20 cellular contexts compared by ENCODE assay signal in genomic region chr5:128408622-128409021, GRCh38.
DNase-seq lines count a peak whose midpoint lies in the region; ATAC-seq, FAIRE-seq and TF ChIP-seq lines count a peak whose summit lies in the region.
"Had no signal": no experiment of that assay in that cellular context is flagged by ENCODE, and none has a peak within 500 bp of the region (broad histone marks: within the 10 kb centered on the region; RNA-seq: fewer than 3 reads in every experiment).

No MANE protein-coding gene starts in this region.

- no peak for FAIRE-seq in GM12891 (lab: Jason Lieb, UNC)

- TF ChIP-seq CTCF in fibroblast of mammary gland (conservative IDR thresholded peaks at IDR 0.05; ENCODE audit: control insufficient read depth, insufficient read depth, low read depth, low read length) (no peak), omental fat pad (IDR thresholded peaks at IDR 0.05) (no peak)

- no peak for TF ChIP-seq POLR2A in GM12891 (IDR thresholded peaks at IDR 0.05; ENCODE audit: low read depth, low read length)

- ATAC-seq in omental fat pad (ENCODE audit: low FRiP score): peak; percentile 27
- ATAC-seq: left lung had no signal

- DNase-seq in DMS 273 (lab: John Stamatoyannopoulos, UW; ENCODE audit: unreplicated experiment) (peak; percentile 5), DMS 273 treated with DMSO at 0.1 percent for 48 hours (lab: John Stamatoyannopoulos, UW) (no peak), NCI-H1930 (lab: John Stamatoyannopoulos, UW) (peak; percentile 1 to 10), fibroblast of mammary gland (ENCODE audit: low read depth) (peak; percentile 20), omental fat pad (ENCODE audit: low spot score) (no peak), GM12891 (ENCODE audit: insufficient read length, low spot score) (no peak)
- no peak for DNase-seq in activated CD4-positive, CD25-positive, alpha-beta regulatory T cell (lab: John Stamatoyannopoulos, UW)
- DNase-seq in stimulated activated CD4-positive, alpha-beta T cell treated with anti-CD3 and anti-CD28 coated beads, Interleukin-2, amount 100 ng/mL, for 24 hours: no peak
- DNase-seq: activated CD8-positive, alpha-beta memory T cell treated with anti-CD3 and anti-CD28 coated beads, Interleukin-2, amount 50 U/mL, for 4 hours; activated naive CD8-positive, alpha-beta T cell treated with anti-CD3 and anti-CD28 coated beads for 36 hours; AML-193; cortex of kidney; GM23248; head of caudate nucleus; left lung; NCI-H1436; NCI-H526; stimulated activated CD4-positive, alpha-beta T cell treated with anti-CD3 and anti-CD28 coated beads, Interleukin-4, amount 100 ng/mL, for 1 hour; stimulated activated naive CD4-positive, alpha-beta T cell treated with Interleukin-2 at 50 U/mL for 16 hours; WERI-Rb-1 had no signal

- no peak overlapping the region for H3K4me3 ChIP-seq in fibroblast of mammary gland (ENCODE audit: control insufficient read depth, low read depth, low read length)
- H3K4me3 ChIP-seq: GM23248, left lung had no signal

TF ChIP-seq in GM12891, 5 proteins besides CTCF, POLR2A, EP300 and RAD21:
- TF ChIP-seq POU2F2 (IDR thresholded peaks at IDR 0.05; ENCODE audit: low read depth, low read length): no peak
- TF ChIP-seq TAF1 (IDR thresholded peaks at IDR 0.05; ENCODE audit: low read depth, low read length): no peak
- TF ChIP-seq SPI1 (IDR thresholded peaks at IDR 0.05; ENCODE audit: low read depth, low read length): no peak

Comparison
In these comparisons a context has a peak if more than half of its experiments do, and no peak if none do; other contexts are left out.
1. DNase-seq: peak in DMS 273 (single experiment), NCI-H1930 (2 of 2) and fibroblast of mammary gland (single experiment); none in DMS 273 treated with DMSO at 0.1 percent for 48 hours (single experiment), omental fat pad (single experiment), GM12891 (single experiment), activated CD4-positive, CD25-positive, alpha-beta regulatory T cell (0 of 4) and stimulated activated CD4-positive, alpha-beta T cell treated with anti-CD3 and anti-CD28 coated beads, Interleukin-2, amount 100 ng/mL, for 24 hours (0 of 2).